Comparison of ENCODE assay signal across 8 cellular contexts in the genomic region with DNA sequence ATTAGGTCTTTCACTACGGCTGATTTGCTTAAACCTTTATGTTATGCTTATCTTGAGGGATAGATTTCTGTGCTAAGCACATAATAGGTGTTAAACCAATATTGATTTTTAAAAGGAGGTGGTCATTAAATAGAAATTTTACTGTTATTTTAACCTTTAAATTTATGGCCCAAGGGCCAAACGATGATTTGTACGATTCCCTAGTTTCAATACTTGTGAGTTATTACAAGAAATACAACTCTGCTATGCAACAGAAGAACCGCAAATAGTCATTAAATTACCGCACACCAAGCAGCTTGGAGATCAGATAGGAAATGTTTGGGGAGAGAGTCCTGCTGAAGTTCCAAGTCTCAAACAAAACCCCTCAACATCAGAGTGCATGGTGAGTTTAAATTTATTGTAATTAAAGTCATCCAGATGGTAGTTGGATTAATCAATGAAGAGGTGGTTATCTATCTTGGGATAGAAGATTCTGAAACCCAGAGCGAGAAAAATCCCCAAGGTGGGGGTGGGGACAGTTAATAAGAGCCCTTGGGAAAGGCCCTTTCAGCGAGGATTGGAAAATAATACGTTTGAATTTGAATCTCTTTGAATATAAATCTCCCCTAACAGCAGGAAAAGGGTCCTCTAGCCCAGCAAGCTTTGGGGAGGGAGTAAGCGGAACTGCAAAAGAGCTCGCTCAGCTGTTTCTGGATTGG. TPM values are rescaled to one million over a fixed set of nuclear protein-coding genes. Genes with fewer than 3 reads are reported as not detected.
DNase-seq lines count a peak whose midpoint lies in the region; ATAC-seq and TF ChIP-seq lines count a peak whose summit lies in the region.

No MANE protein-coding gene starts in this region.

- POLR2A ChIA-PET in SK-N-SH (lab: Yijun Ruan, JAX) = interaction anchor here (0.8 to 1.3 kb wide), 5 partner anchors 58 to 205 kb away, joined by 3 to 4 read pairs (median 3); no protein-coding TSS in a partner anchor

- CTCF ChIA-PET in SK-N-SH (lab: Yijun Ruan, JAX) = interaction anchor here (1.0 to 1.9 kb wide), 4 partner anchors 10 to 435 kb away, joined by 3 to 6 read pairs (median 4); partner anchors contain the start of gene CCDC73

- H3K9me3 ChIP-seq in SK-N-SH (no peaks in the 10 kb centered on the region), adrenal gland (replicated peaks in 1 of 3) (no peaks in the 10 kb centered on the region)

- TF ChIP-seq EP300 in SK-N-SH (IDR thresholded peaks at IDR 0.05; ENCODE audit: borderline replicate concordance in 1 of 2, low read depth in 1 of 2, low read length in 1 of 2) = no peak

- intact Hi-C loops in adrenal gland (cut with DNase I) = loop anchor here in 1 of 2 donors (10.0 kb wide), 1 partner anchor 63 kb away; no protein-coding TSS in a partner anchor

- H3K27me3 ChIP-seq in SK-N-SH (ENCODE audit: insufficient read depth) (no peaks in the 10 kb centered on the region), adrenal gland (no peaks in the 10 kb centered on the region)

- peaks cover 9 to 22% of the 10 kb centered on the region in 2 experiments; a peak in 3 of 4 replicates for H3K4me1 ChIP-seq in SK-N-SH (ENCODE audit: control insufficient read depth in 1 of 2, insufficient read depth in 2 of 2, low read depth in 1 of 2, low read length in 1 of 2)
- H3K4me1 ChIP-seq in adrenal gland (replicated peaks in 1 of 2) = peaks cover 12 to 21% of the 10 kb centered on the region in 2 donors

- no peak for TF ChIP-seq CTCF in SK-N-SH (IDR thresholded peaks at IDR 0.05)
- TF ChIP-seq CTCF in adrenal gland (IDR thresholded peaks at IDR 0.05) = no peak

- H3K9me2 ChIP-seq in SK-N-SH = no peaks in the 10 kb centered on the region

- peaks cover 37% of the 10 kb centered on the region for H3K79me2 ChIP-seq in SK-N-SH (ENCODE audit: insufficient read depth)

- H3K4me2 ChIP-seq in SK-N-SH = peak overlapping the region; percentile 85

- no peak for DNase-seq in SK-N-SH
- peak; percentile 74 for DNase-seq in NCI-H1105 treated with DMSO at 0.1 percent for 48 hours (lab: John Stamatoyannopoulos, UW)
- peak in 1 of 7 donors; percentile 29 for DNase-seq in adrenal gland
- peak; percentile 54 for DNase-seq in kidney glomerular epithelial cell (lab: John Stamatoyannopoulos, UW)
- peak in 1 of 49 donors; percentile 59 for DNase-seq in substantia nigra (lab: John Stamatoyannopoulos, UW)
- DNase-seq in inferior parietal cortex (ENCODE audit: extremely low spot score) = no peak
- DNase-seq in AG20443 (ENCODE audit: low spot score) = no peak

- no peaks in the 10 kb centered on the region for H3K36me3 ChIP-seq in SK-N-SH (replicated peaks in 1 of 2; ENCODE audit: control insufficient read depth in 1 of 2, insufficient read depth in 2 of 2, low read length in 1 of 2)
- H3K36me3 ChIP-seq in adrenal gland (replicated peaks in 1 of 2) = no peaks in the 10 kb centered on the region

- H3K4me3 ChIP-seq in SK-N-SH (ENCODE audit: low read depth in 2 of 2, low read length in 1 of 2) = peak overlapping the region; percentile 81 to 86
- peak overlapping the region; percentile 68 to 96 (median 94) for H3K4me3 ChIP-seq in adrenal gland

- H3K27ac ChIP-seq in SK-N-SH (ENCODE audit: low read depth in 2 of 2, low read length in 1 of 2) = peak overlapping the region; percentile 71 to 95
- H3K27ac ChIP-seq in adrenal gland = peak overlapping the region; percentile 60 to 94 (median 88)
- H3K27ac ChIP-seq in substantia nigra (ENCODE audit: low read depth, low read length, poor library complexity, severe bottlenecking) = peak overlapping the region; percentile 85

- peak overlapping the region; percentile 78 for H2AFZ ChIP-seq in SK-N-SH (ENCODE audit: low read depth)

- peaks cover 8% of the 10 kb centered on the region for H3F3A ChIP-seq in SK-N-SH (replicated peaks; ENCODE audit: insufficient read depth)

- peaks cover 11% of the 10 kb centered on the region for H4K20me1 ChIP-seq in SK-N-SH (ENCODE audit: insufficient read depth)

- WGBS in SK-N-SH (ENCODE audit: low lambda C conversion rate) = 40% methylated on average over 10 of the region's 10 CpGs
- WGBS in adrenal gland, 4 donors = 10 to 15% (median 12%) methylated on average over 10 of the region's 10 CpGs

- TF ChIP-seq POLR2A in adrenal gland (IDR thresholded peaks at IDR 0.05) = no peak

- no peak; the same call in 2 of the 3 replicates for ATAC-seq in SK-N-SH treated with all-trans-retinoic acid at 6 μM for 48 hours

- H3K9ac ChIP-seq in SK-N-SH = peak overlapping the region; percentile 95

- TF ChIP-seq RAD21 in SK-N-SH (IDR thresholded peaks at IDR 0.05; ENCODE audit: low read length) = no peak

TF ChIP-seq in SK-N-SH, 30 proteins besides CTCF, POLR2A, EP300 and RAD21 (continues in another document):
- TF ChIP-seq, protein P1, sequence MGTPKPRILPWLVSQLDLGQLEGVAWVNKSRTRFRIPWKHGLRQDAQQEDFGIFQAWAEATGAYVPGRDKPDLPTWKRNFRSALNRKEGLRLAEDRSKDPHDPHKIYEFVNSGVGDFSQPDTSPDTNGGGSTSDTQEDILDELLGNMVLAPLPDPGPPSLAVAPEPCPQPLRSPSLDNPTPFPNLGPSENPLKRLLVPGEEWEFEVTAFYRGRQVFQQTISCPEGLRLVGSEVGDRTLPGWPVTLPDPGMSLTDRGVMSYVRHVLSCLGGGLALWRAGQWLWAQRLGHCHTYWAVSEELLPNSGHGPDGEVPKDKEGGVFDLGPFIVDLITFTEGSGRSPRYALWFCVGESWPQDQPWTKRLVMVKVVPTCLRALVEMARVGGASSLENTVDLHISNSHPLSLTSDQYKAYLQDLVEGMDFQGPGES (IDR thresholded peaks at IDR 0.05; ENCODE audit: low read depth, low read length) = no peak
- TF ChIP-seq YY1 (IDR thresholded peaks at IDR 0.05; ENCODE audit: low read depth) (no peak), RXRA (IDR thresholded peaks at IDR 0.05; ENCODE audit: borderline replicate concordance, low read depth) (no peak)
- TF ChIP-seq, protein P2, sequence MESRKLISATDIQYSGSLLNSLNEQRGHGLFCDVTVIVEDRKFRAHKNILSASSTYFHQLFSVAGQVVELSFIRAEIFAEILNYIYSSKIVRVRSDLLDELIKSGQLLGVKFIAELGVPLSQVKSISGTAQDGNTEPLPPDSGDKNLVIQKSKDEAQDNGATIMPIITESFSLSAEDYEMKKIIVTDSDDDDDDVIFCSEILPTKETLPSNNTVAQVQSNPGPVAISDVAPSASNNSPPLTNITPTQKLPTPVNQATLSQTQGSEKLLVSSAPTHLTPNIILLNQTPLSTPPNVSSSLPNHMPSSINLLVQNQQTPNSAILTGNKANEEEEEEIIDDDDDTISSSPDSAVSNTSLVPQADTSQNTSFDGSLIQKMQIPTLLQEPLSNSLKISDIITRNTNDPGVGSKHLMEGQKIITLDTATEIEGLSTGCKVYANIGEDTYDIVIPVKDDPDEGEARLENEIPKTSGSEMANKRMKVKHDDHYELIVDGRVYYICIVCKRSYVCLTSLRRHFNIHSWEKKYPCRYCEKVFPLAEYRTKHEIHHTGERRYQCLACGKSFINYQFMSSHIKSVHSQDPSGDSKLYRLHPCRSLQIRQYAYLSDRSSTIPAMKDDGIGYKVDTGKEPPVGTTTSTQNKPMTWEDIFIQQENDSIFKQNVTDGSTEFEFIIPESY (IDR thresholded peaks at IDR 0.05; ENCODE audit: borderline replicate concordance, low read depth) = no peak

TF ChIP-seq in SK-N-SH treated with all-trans-retinoic acid at 6 μM for 48 hours, 23 proteins besides CTCF, POLR2A, EP300 and RAD21:
- TF ChIP-seq CSDC2 (CRISPR knock-in tag; IDR thresholded peaks at IDR 0.05) (no peak), ZC3H10 (CRISPR knock-in tag; IDR thresholded peaks at IDR 0.05) (no peak), ZNF70 (CRISPR knock-in tag; IDR thresholded peaks at IDR 0.05) (no peak), ZFP3 (CRISPR knock-in tag; IDR thresholded peaks at IDR 0.05) (no peak), PPARA (CRISPR knock-in tag; IDR thresholded peaks at IDR 0.05; ENCODE audit: borderline replicate concordance) (no peak), SNAI2 (CRISPR knock-in tag; IDR thresholded peaks at IDR 0.05) (no peak), GLIS3 (CRISPR knock-in tag; IDR thresholded peaks at IDR 0.05) (no peak)
- TF ChIP-seq, protein P3, sequence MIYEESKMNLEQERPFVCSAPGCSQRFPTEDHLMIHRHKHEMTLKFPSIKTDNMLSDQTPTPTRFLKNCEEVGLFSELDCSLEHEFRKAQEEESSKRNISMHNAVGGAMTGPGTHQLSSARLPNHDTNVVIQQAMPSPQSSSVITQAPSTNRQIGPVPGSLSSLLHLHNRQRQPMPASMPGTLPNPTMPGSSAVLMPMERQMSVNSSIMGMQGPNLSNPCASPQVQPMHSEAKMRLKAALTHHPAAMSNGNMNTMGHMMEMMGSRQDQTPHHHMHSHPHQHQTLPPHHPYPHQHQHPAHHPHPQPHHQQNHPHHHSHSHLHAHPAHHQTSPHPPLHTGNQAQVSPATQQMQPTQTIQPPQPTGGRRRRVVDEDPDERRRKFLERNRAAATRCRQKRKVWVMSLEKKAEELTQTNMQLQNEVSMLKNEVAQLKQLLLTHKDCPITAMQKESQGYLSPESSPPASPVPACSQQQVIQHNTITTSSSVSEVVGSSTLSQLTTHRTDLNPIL (CRISPR knock-in tag; IDR thresholded peaks at IDR 0.05; ENCODE audit: low read depth) = no peak

RNA-seq across cellular contexts. Expression of gene QSER1, which starts 0.8 kb away (rescaled TPM):
- 4.2 and 4.4 TPM in 2 replicates for polyA plus RNA-seq in SK-N-SH (2012; rRNA removed)
- polyA plus RNA-seq in SK-N-SH (2012; cell fraction: cytosol; rRNA removed) = 7.3 TPM in 2 replicates
- 6.0 and 12.1 TPM in 2 replicates for polyA plus RNA-seq in SK-N-SH (2012; cell fraction: nucleus; rRNA removed)
- 10 to 100 TPM; 15.8 to 23.7 (median 20.1) TPM for total RNA-seq in adrenal gland
- polyA plus RNA-seq in adrenal gland = 10 to 100 TPM in 1 of 3 donors, 1 to 10 TPM in 2; 2.4 to 11.1 (median 4.7) TPM

Comparison
In these comparisons a context has a peak if more than half of its experiments do, and no peak if none do; other contexts are left out.
1. DNase-seq: peak in NCI-H1105 treated with DMSO at 0.1 percent for 48 hours (single experiment) and kidney glomerular epithelial cell (single experiment); none in SK-N-SH (single experiment), inferior parietal cortex (single experiment) and AG20443 (single experiment).
2. Peak in every context shown above with its lines, with median percentiles within 50 percentile points of each other: H3K27ac ChIP-seq.